Comparison of ENCODE assay signal across 12 cellular contexts in the genomic region with DNA sequence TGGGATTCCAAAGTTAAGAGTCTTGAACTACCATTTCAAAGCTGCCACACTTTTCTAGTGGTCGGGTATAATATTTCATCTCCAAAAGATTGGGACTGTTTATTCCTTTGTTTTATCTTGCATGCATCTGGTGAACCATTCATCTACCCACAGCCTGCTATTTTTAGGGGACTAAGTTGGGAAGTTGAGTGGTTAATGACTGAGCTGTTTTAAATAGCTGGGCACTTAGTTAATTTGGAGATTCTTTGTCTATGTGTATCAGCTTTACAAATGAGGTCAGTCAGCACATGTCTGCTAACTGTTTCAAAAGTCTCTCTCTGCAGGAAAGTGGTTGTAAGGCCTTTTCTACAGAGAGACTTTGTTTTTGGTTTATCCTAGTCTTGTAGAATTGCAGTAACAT. TPM values are rescaled to one million over a fixed set of nuclear protein-coding genes. Genes with fewer than 3 reads are reported as not detected.
DNase-seq lines count a peak whose midpoint lies in the region; ATAC-seq, FAIRE-seq and TF ChIP-seq lines count a peak whose summit lies in the region.
"Had no signal": no experiment of that assay in that cellular context is flagged by ENCODE, and none has a peak within 500 bp of the region (broad histone marks: within the 10 kb centered on the region; RNA-seq: fewer than 3 reads in every experiment).

No MANE protein-coding gene starts in this region.

- H3K9me3 Mint-ChIP-seq in naive thymus-derived CD8-positive, alpha-beta T cell, result no peaks in the 10 kb centered on the region

- peaks cover 10 to 36% (median 20%) of the 10 kb centered on the region in 4 donors for H3K4me1 Mint-ChIP-seq in naive thymus-derived CD8-positive, alpha-beta T cell

- H3K27ac Mint-ChIP-seq in naive thymus-derived CD8-positive, alpha-beta T cell, result no peak overlapping the region
- H3K27ac Mint-ChIP-seq: activated CD8-positive, alpha-beta memory T cell treated with anti-CD3 and anti-CD28 coated beads, Interleukin-2, amount 10 ng/mL, durations not matched to agents 7 days and 5 days had no signal

- H3K4me1 ChIP-seq in adipocyte (ENCODE audit: control insufficient read depth, insufficient read depth, low read length) (peaks cover 44% of the 10 kb centered on the region), subcutaneous abdominal adipose tissue (ENCODE audit: control insufficient read depth in 5 of 5, insufficient read depth in 5 of 5, low read length in 5 of 5) (peaks cover 0 to 32% (median 19%) of the 10 kb centered on the region in 5 donors), kidney (ENCODE audit: control insufficient read depth in 1 of 2, insufficient read depth in 1 of 2, low read depth in 1 of 2, low read length in 2 of 2) (peaks cover 4 to 6% of the 10 kb centered on the region in 2 donors)
- H3K4me1 ChIP-seq: colonic mucosa had no signal

- no peaks in the 10 kb centered on the region for H3K36me3 Mint-ChIP-seq in naive thymus-derived CD8-positive, alpha-beta T cell

- ATAC-seq in Right ventricle myocardium inferior (peak; percentile 71), left cardiac atrium (peak; percentile 59 to 70)
- ATAC-seq in naive thymus-derived CD8-positive, alpha-beta T cell, result no peak
- ATAC-seq: activated CD8-positive, alpha-beta memory T cell treated with anti-CD3 and anti-CD28 coated beads, Interleukin-2, amount 10 ng/mL, durations not matched to agents 7 days and 5 days had no signal

- H3K27me3 Mint-ChIP-seq in naive thymus-derived CD8-positive, alpha-beta T cell, result no peaks in the 10 kb centered on the region
- H3K27me3 Mint-ChIP-seq: activated CD8-positive, alpha-beta memory T cell treated with anti-CD3 and anti-CD28 coated beads, Interleukin-2, amount 10 ng/mL, durations not matched to agents 7 days and 5 days had no signal

- H3K4me3 ChIP-seq in adipocyte (ENCODE audit: low read length) (peak overlapping the region; percentile 49), subcutaneous abdominal adipose tissue (ENCODE audit: low read depth in 1 of 5, low read length in 5 of 5) (no peak overlapping the region), kidney (ENCODE audit: low read length in 2 of 2) (no peak overlapping the region)
- H3K4me3 ChIP-seq: colonic mucosa had no signal

- H3K9me3 ChIP-seq in adipocyte (ENCODE audit: control insufficient read depth, low read length), result no peaks in the 10 kb centered on the region
- H3K9me3 ChIP-seq in subcutaneous abdominal adipose tissue (ENCODE audit: control insufficient read depth in 5 of 5, low read length in 5 of 5), result no peaks in the 10 kb centered on the region
- H3K9me3 ChIP-seq in kidney (ENCODE audit: control insufficient read depth in 1 of 2, low read length in 2 of 2), result no peaks in the 10 kb centered on the region
- H3K9me3 ChIP-seq: colonic mucosa had no signal

- TF ChIP-seq CTCF in kidney (IDR thresholded peaks at IDR 0.05; ENCODE audit: borderline replicate concordance, extremely low read depth, insufficient read depth), result no peak

- H3K36me3 ChIP-seq in adipocyte (ENCODE audit: control insufficient read depth, insufficient read depth, low read length, severe bottlenecking) (peaks cover 3% of the 10 kb centered on the region), subcutaneous abdominal adipose tissue (ENCODE audit: control insufficient read depth in 5 of 5, insufficient read depth in 5 of 5, low read length in 5 of 5) (no peaks in the 10 kb centered on the region), kidney (ENCODE audit: control insufficient read depth in 1 of 2, insufficient read depth in 2 of 2, low read length in 2 of 2) (no peaks in the 10 kb centered on the region)
- H3K36me3 ChIP-seq: colonic mucosa had no signal

- no peak for FAIRE-seq in kidney (lab: Jason Lieb, UNC)

- H3K27me3 ChIP-seq in adipocyte (replicated peaks; ENCODE audit: control insufficient read depth, insufficient read depth, low read length) (no peaks in the 10 kb centered on the region), subcutaneous abdominal adipose tissue (ENCODE audit: control insufficient read depth in 5 of 5, insufficient read depth in 4 of 5, low read length in 5 of 5) (no peaks in the 10 kb centered on the region)
- H3K27me3 ChIP-seq: colonic mucosa had no signal

- no peak for DNase-seq in Right ventricle myocardium inferior (ENCODE audit: missing footprints)
- DNase-seq in cardiac septum (ENCODE audit: low spot score), result no peak
- DNase-seq in adipocyte (ENCODE audit: low read depth), result peak; percentile 66
- no peak for DNase-seq in left cardiac atrium
- no peak for DNase-seq in kidney
- no peak for DNase-seq in COR-L47 (lab: John Stamatoyannopoulos, UW)
- DNase-seq in naive thymus-derived CD8-positive, alpha-beta T cell, result no peak
- DNase-seq: activated CD8-positive, alpha-beta memory T cell treated with anti-CD3 and anti-CD28 coated beads, Interleukin-2, amount 10 ng/mL, durations not matched to agents 7 days and 5 days; colonic mucosa; NCI-H2029; SW 1271 had no signal

- intact Hi-C loops in Right ventricle myocardium inferior (cut with DNase I) (no loop called here), cardiac septum (cut with DNase I) (no loop called here), left cardiac atrium (cut with DNase I) (loop anchor here in 1 of 2 donors (5.0 kb wide), 1 partner anchor 78 kb away; no protein-coding TSS in a partner anchor), kidney (cut with DNase I) (no loop called here)

- peak overlapping the region; percentile 4 for H3K27ac ChIP-seq in subcutaneous abdominal adipose tissue (ENCODE audit: low read depth, low read length)
- H3K27ac ChIP-seq in kidney (ENCODE audit: low read depth in 2 of 2, low read length in 2 of 2), result peak overlapping the region in 1 of 2 donors; percentile 16
- H3K27ac ChIP-seq: colonic mucosa had no signal

- H3K4me3 Mint-ChIP-seq in naive thymus-derived CD8-positive, alpha-beta T cell, result no peak overlapping the region
- H3K4me3 Mint-ChIP-seq: activated CD8-positive, alpha-beta memory T cell treated with anti-CD3 and anti-CD28 coated beads, Interleukin-2, amount 10 ng/mL, durations not matched to agents 7 days and 5 days had no signal

- H3K9ac ChIP-seq in adipocyte (ENCODE audit: low read length) (peak overlapping the region; percentile 19), subcutaneous abdominal adipose tissue (ENCODE audit: low read length in 5 of 5) (no peak overlapping the region), kidney (ENCODE audit: low read length in 2 of 2) (no peak overlapping the region)

- POLR2A ChIA-PET in naive thymus-derived CD8-positive, alpha-beta T cell (lab: Charles Lee), result no interaction called here

RNA-seq across cellular contexts. Expression of gene BMP2K, which starts 8.1 kb away (rescaled TPM):
- total RNA-seq in Right ventricle myocardium inferior (29.8 TPM), cardiac septum (37.6 TPM), left cardiac atrium (10 to 100 TPM; 41.3 to 46.3 TPM), kidney (43.1 TPM)
- 6.0 TPM for polyA plus RNA-seq in kidney (ENCODE audit: insufficient read depth, low read depth, low replicate concordance)
- total RNA-seq in naive thymus-derived CD8-positive, alpha-beta T cell, result 10 to 100 TPM; 17.0 to 18.8 TPM
- polyA plus RNA-seq in naive thymus-derived CD8-positive, alpha-beta T cell, result 1 to 10 TPM; 2.2 to 4.1 (median 2.7) TPM

Comparison
In these comparisons a context has a peak if more than half of its experiments do, and no peak if none do; other contexts are left out.
1. ATAC-seq: peak in Right ventricle myocardium inferior (single experiment) and left cardiac atrium (2 of 2); none in naive thymus-derived CD8-positive, alpha-beta T cell (0 of 2).